In genomic region chr14:94752575-94752974, GRCh38 we compare ENCODE assay signal across 20 cellular contexts. TPM values are rescaled to one million over a fixed set of nuclear protein-coding genes. Genes with fewer than 3 reads are reported as not detected.
DNase-seq lines count a peak whose midpoint lies in the region; ATAC-seq and TF ChIP-seq lines count a peak whose summit lies in the region.
"Had no signal": no experiment of that assay in that cellular context is flagged by ENCODE, and none has a peak within 500 bp of the region (broad histone marks: within the 10 kb centered on the region; RNA-seq: fewer than 3 reads in every experiment).

No MANE protein-coding gene starts in this region.

- no peak overlapping the region for H2AFZ ChIP-seq in smooth muscle cell (ENCODE audit: low read depth)

- H3K9ac ChIP-seq in adipocyte (ENCODE audit: low read length) (no peak overlapping the region), smooth muscle cell (ENCODE audit: low read depth) (no peak overlapping the region)

- peaks cover 38% of the 10 kb centered on the region for H3K27me3 Mint-ChIP-seq in nephron (ENCODE audit: low read depth)
- peaks cover 2% of the 10 kb centered on the region for H3K27me3 Mint-ChIP-seq in activated CD4-positive, alpha-beta T cell treated with anti-CD3 and anti-CD28 coated beads, Interleukin-2, amount 10 ng/mL, durations not matched to agents 24 days and 14 days

- H3K36me3 ChIP-seq in adipocyte (ENCODE audit: control insufficient read depth, insufficient read depth, low read length, severe bottlenecking) (no peaks in the 10 kb centered on the region), heart left ventricle (no peaks in the 10 kb centered on the region), smooth muscle cell (ENCODE audit: low read depth) (no peaks in the 10 kb centered on the region)
- H3K36me3 ChIP-seq: SJCRH30 had no signal

- intact Hi-C loops in heart left ventricle (cut with DNase I): loop anchor here in 1 of 10 donors (5.0 kb wide), 1 partner anchor 65 kb away; no protein-coding TSS in a partner anchor
- intact Hi-C loops in activated CD4-positive, alpha-beta T cell treated with anti-CD3 and anti-CD28 coated beads, Interleukin-2, amount 10 ng/mL, durations not matched to agents 24 days and 14 days (cut with micrococcal nuclease): no loop called here

- H3K27ac ChIP-seq in heart left ventricle: peak overlapping the region in 2 of 12 donors; percentile 48 to 73
- H3K27ac ChIP-seq in smooth muscle cell (ENCODE audit: low read depth): no peak overlapping the region
- H3K27ac ChIP-seq: HL-60, SJCRH30 had no signal

- H3K36me3 Mint-ChIP-seq in nephron (ENCODE audit: low read depth): no peaks in the 10 kb centered on the region
- no peaks in the 10 kb centered on the region for H3K36me3 Mint-ChIP-seq in activated CD4-positive, alpha-beta T cell treated with anti-CD3 and anti-CD28 coated beads, Interleukin-2, amount 10 ng/mL, durations not matched to agents 24 days and 14 days (ENCODE audit: low read depth)

- DNase-seq in adipocyte (ENCODE audit: low read depth): no peak
- peak in 3 of 5 donors; percentile 46 to 68 (median 64) for DNase-seq in heart left ventricle
- no peak for DNase-seq in smooth muscle cell (lab: John Stamatoyannopoulos, UW; ENCODE audit: unreplicated experiment)
- DNase-seq in activated CD4-positive, alpha-beta T cell treated with anti-CD3 and anti-CD28 coated beads, Interleukin-2, amount 10 ng/mL, durations not matched to agents 24 days and 14 days: no peak
- no peak for DNase-seq in NCI-H345 (lab: John Stamatoyannopoulos, UW)
- DNase-seq: ACHN, COR-L47, GF-D8, HCEC 1CT, NCI-H1105 treated with DMSO at 0.1 percent for 48 hours, NCI-H1694 treated with DMSO at 0.1 percent for 48 hours, NCI-H2107, NCI-H446 treated with DMSO at 0.1 percent for 48 hours, NCI-H748 treated with DMSO at 0.1 percent for 48 hours, RPMI8226, SJCRH30 had no signal

- no peak overlapping the region for H3K4me3 Mint-ChIP-seq in nephron
- no peak overlapping the region for H3K4me3 Mint-ChIP-seq in activated CD4-positive, alpha-beta T cell treated with anti-CD3 and anti-CD28 coated beads, Interleukin-2, amount 10 ng/mL, durations not matched to agents 24 days and 14 days
- H3K4me3 Mint-ChIP-seq: IgD-negative memory B cell had no signal

- TF ChIP-seq POLR2A in heart left ventricle (IDR thresholded peaks at IDR 0.05): no peak

- TF ChIP-seq CTCF in heart left ventricle (IDR thresholded peaks at IDR 0.05) (no peak), nephron (IDR thresholded peaks at IDR 0.05; ENCODE audit: unreplicated experiment in 3 of 3) (no peak), smooth muscle cell (IDR thresholded peaks at IDR 0.05; ENCODE audit: borderline replicate concordance, insufficient read depth, poor library complexity, severe bottlenecking) (no peak)

- H3K9me3 Mint-ChIP-seq in nephron: no peaks in the 10 kb centered on the region
- no peaks in the 10 kb centered on the region for H3K9me3 Mint-ChIP-seq in activated CD4-positive, alpha-beta T cell treated with anti-CD3 and anti-CD28 coated beads, Interleukin-2, amount 10 ng/mL, durations not matched to agents 24 days and 14 days
- H3K9me3 Mint-ChIP-seq: IgD-negative memory B cell had no signal

- H3K4me1 Mint-ChIP-seq in nephron: peaks cover 20% of the 10 kb centered on the region
- H3K4me1 Mint-ChIP-seq in activated CD4-positive, alpha-beta T cell treated with anti-CD3 and anti-CD28 coated beads, Interleukin-2, amount 10 ng/mL, durations not matched to agents 24 days and 14 days: no peaks in the 10 kb centered on the region
- H3K4me1 Mint-ChIP-seq: IgD-negative memory B cell had no signal

- ATAC-seq in heart left ventricle (peak in 3 of 4 donors; percentile 36 to 66 (median 40)), GM19467 (IDR thresholded peaks at IDR 0.05; ENCODE audit: unreplicated experiment) (no peak)

- no peaks in the 10 kb centered on the region for H3F3A ChIP-seq in smooth muscle cell (ENCODE audit: low read depth)

- no peaks in the 10 kb centered on the region for H3K79me2 ChIP-seq in smooth muscle cell (ENCODE audit: low read depth)

- H3K4me1 ChIP-seq in adipocyte (ENCODE audit: control insufficient read depth, insufficient read depth, low read length): peaks cover 16% of the 10 kb centered on the region
- peaks cover 0 to 5% (median 0%) of the 10 kb centered on the region in 12 donors for H3K4me1 ChIP-seq in heart left ventricle
- peaks cover 11% of the 10 kb centered on the region for H3K4me1 ChIP-seq in smooth muscle cell (ENCODE audit: low read depth)
- H3K4me1 ChIP-seq: SJCRH30 had no signal

- H3K9me3 ChIP-seq in adipocyte (ENCODE audit: control insufficient read depth, low read length) (no peaks in the 10 kb centered on the region), heart left ventricle (no peaks in the 10 kb centered on the region), smooth muscle cell (replicated peaks; ENCODE audit: low read depth) (no peaks in the 10 kb centered on the region)
- H3K9me3 ChIP-seq: SJCRH30 had no signal

- H3K27me3 ChIP-seq in adipocyte (replicated peaks; ENCODE audit: control insufficient read depth, insufficient read depth, low read length): peaks cover 10% of the 10 kb centered on the region
- peaks cover 0 to 11% (median 0%) of the 10 kb centered on the region in 9 donors for H3K27me3 ChIP-seq in heart left ventricle
- peaks cover 26% of the 10 kb centered on the region for H3K27me3 ChIP-seq in smooth muscle cell (ENCODE audit: low read depth)
- H3K27me3 ChIP-seq: SJCRH30 had no signal

- H3K27ac Mint-ChIP-seq in nephron: peak overlapping the region in 2 of 3 experiments; percentile 46 to 47
- no peak overlapping the region for H3K27ac Mint-ChIP-seq in activated CD4-positive, alpha-beta T cell treated with anti-CD3 and anti-CD28 coated beads, Interleukin-2, amount 10 ng/mL, durations not matched to agents 24 days and 14 days
- H3K27ac Mint-ChIP-seq: IgD-negative memory B cell had no signal

- H4K20me1 ChIP-seq in smooth muscle cell (ENCODE audit: low read depth): no peaks in the 10 kb centered on the region

- WGBS in heart left ventricle, 4 donors: 61 to 73% (median 68%) methylated on average over 13 of the region's 13 CpGs
- 46% methylated on average over 13 of the region's 13 CpGs for WGBS in smooth muscle cell (ENCODE audit: low lambda C conversion rate)

- peak overlapping the region; percentile 30 for H3K4me3 ChIP-seq in adipocyte (ENCODE audit: low read length)
- peak overlapping the region in 3 of 12 donors; percentile 7 to 24 (median 22) for H3K4me3 ChIP-seq in heart left ventricle
- H3K4me3 ChIP-seq in smooth muscle cell: no peak overlapping the region
- H3K4me3 ChIP-seq: SJCRH30 had no signal

- peak overlapping the region; percentile 31 for H3K4me2 ChIP-seq in smooth muscle cell

RNA-seq across cellular contexts. Expression of gene GSC, which starts 17.3 kb away (rescaled TPM):
- total RNA-seq in heart left ventricle (1 to 10 TPM in 1 of 9 donors, under 1 TPM in 4, not detected in 4; 0.22 to 1.3 (median 0.37) TPM), smooth muscle cell (not detected in 2 replicates)
- polyA plus RNA-seq in heart left ventricle (under 1 TPM in 1 of 2 donors, not detected in 1; 0.15 TPM), smooth muscle cell (not detected in 2 replicates)
- total RNA-seq in activated CD4-positive, alpha-beta T cell treated with anti-CD3 and anti-CD28 coated beads, Interleukin-2, amount 10 ng/mL, durations not matched to agents 24 days and 14 days: not detected in 2 replicates
- polyA plus RNA-seq: IgD-negative memory B cell had no signal

Comparison
In these comparisons a context has a peak if more than half of its experiments do, and no peak if none do; other contexts are left out.
1. DNase-seq: peak in heart left ventricle (3 of 5); none in adipocyte (single experiment), smooth muscle cell (single experiment), activated CD4-positive, alpha-beta T cell treated with anti-CD3 and anti-CD28 coated beads, Interleukin-2, amount 10 ng/mL, durations not matched to agents 24 days and 14 days (single experiment) and NCI-H345 (single experiment).